19 cellular contexts compared by ENCODE assay signal in the genomic region with DNA sequence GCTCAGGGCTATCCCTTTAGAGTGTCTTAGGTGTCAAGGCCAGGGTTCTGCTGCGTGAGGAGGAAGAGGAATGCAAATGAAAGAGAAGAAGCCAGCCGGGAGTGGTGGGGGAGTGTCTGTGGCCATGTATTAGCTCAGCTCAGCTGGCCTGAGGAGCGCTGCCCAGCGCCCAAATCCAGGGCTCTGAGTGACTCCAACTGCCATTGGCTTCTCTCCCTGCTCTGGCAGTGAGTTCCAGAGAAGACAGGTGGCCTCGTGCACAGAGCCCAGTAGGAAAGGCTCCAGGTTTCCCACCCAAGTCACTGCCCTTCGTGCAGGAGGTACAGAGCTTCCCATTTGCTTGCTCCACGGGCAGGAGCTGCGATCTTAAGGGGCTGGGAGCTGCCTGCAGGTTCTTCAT.
"Had no signal": no experiment of that assay in that cellular context is flagged by ENCODE, and none has a peak within 500 bp of the region (broad histone marks: within the 10 kb centered on the region; RNA-seq: fewer than 3 reads in every experiment).

No MANE protein-coding gene starts in this region.

- H3K36me3 ChIP-seq: cardiac muscle cell, left lung, ovary, right lobe of liver, suprapubic skin, transverse colon, uterus had no signal

- H3K4me1 ChIP-seq: foreskin keratinocyte, left lung, right lobe of liver, suprapubic skin, transverse colon, uterus had no signal

- H3K27ac ChIP-seq: cardiac muscle cell, coronary artery, foreskin keratinocyte, left lung, ovary, right lobe of liver, suprapubic skin, transverse colon, uterus had no signal

- H3K4me2 ChIP-seq: smooth muscle cell had no signal

- DNase-seq: activated CD4-positive, alpha-beta T cell treated with anti-CD3 and anti-CD28 coated beads, Interleukin-2, amount 50 U/mL, for 48 hours; activated gamma-delta T cell treated with Interleukin-2 at 50 U/mL for 16 hours; activated T-cell treated with anti-CD3 and anti-CD28 coated beads for 4 hours; foreskin keratinocyte; hippocampal formation; left lung; midbrain; ovary; right lobe of liver; stimulated activated CD4-positive, alpha-beta T cell treated with anti-CD3 and anti-CD28 coated beads, Interleukin-4, amount 100 ng/mL, for 1 hour; stimulated activated naive CD8-positive, alpha-beta T cell treated with anti-CD3 and anti-CD28 coated beads, Interleukin-15, amount 100 ng/mL, for 72 hours; T-helper 1 cell; T-helper 9 cell; transverse colon; uterus had no signal

- H3K27me3 ChIP-seq: foreskin keratinocyte, left lung, ovary, right lobe of liver, suprapubic skin, uterus had no signal

- H3K9me3 ChIP-seq: left lung, ovary, right lobe of liver, suprapubic skin, transverse colon, uterus had no signal

- H3K4me3 ChIP-seq: cardiac muscle cell, coronary artery, left lung, ovary, right lobe of liver, smooth muscle cell, suprapubic skin, transverse colon, uterus had no signal
